8 cellular contexts compared by ENCODE assay signal in the genomic region with DNA sequence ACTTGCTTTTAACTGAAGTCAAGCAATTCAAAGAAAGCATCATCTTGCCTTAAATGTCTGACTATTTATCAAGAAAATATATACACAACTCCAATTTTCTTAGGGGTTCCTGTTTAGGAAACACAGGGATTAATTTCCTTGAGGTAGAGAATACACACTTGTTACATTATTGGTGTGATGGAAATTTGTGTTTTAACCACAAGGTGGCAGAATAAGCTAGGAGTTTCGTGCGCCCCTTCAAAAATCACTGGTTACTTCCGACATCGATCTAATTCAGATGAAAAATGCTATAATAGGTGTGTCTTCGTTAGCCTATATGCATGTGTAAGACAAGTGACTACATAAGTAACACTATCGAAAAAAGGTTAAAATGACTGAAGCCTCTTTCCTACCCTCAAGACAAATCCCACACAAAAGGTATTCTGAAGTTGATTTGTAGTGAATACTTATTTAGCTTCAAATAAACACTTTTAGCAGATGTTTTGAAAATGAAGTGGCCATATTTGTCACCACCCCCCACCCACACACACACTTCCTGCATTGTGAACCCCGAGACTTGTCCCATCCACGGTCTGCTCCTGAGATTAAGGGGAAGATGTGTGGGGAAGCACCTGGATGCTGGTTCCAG.
DNase-seq lines count a peak whose midpoint lies in the region; ATAC-seq lines count a peak whose summit lies in the region.

No MANE protein-coding gene starts in this region.

- DNase-seq in DMS 273 (lab: John Stamatoyannopoulos, UW; ENCODE audit: unreplicated experiment) (peak; percentile 64), KBM-7 (peak; percentile 61), SK-N-DZ (ENCODE audit: low spot score) (peak; percentile 53), foreskin melanocyte (peak; percentile 31), smooth muscle cell of the brain vasculature (ENCODE audit: low read depth, low spot score) (peak; percentile 15)
- no peak for DNase-seq in activated effector memory CD4-positive, alpha-beta T cell treated with anti-CD3 and anti-CD28 coated beads, Interleukin-2, amount 50 U/mL, for 16 hours

- H3K4me3 Mint-ChIP-seq in stimulated activated memory B cell treated with anti-CD40 and anti-IgM and Interleukin-4, amounts not matched to agents 10 μg/mL and 1 μg/mL and 100 μg/mL, for 72 hours, result no peak overlapping the region

- peaks cover 1% of the 10 kb centered on the region for H3K9me3 Mint-ChIP-seq in stimulated activated memory B cell treated with anti-CD40 and anti-IgM and Interleukin-4, amounts not matched to agents 10 μg/mL and 1 μg/mL and 100 μg/mL, for 72 hours

- peak; percentile 60 for ATAC-seq in GM19455 (IDR thresholded peaks at IDR 0.05; ENCODE audit: unreplicated experiment)
- ATAC-seq in stimulated activated memory B cell treated with anti-CD40 and anti-IgM and Interleukin-4, amounts not matched to agents 10 μg/mL and 1 μg/mL and 100 μg/mL, for 72 hours, result no peak

- H3K4me1 Mint-ChIP-seq in stimulated activated memory B cell treated with anti-CD40 and anti-IgM and Interleukin-4, amounts not matched to agents 10 μg/mL and 1 μg/mL and 100 μg/mL, for 72 hours, result no peaks in the 10 kb centered on the region

- H3K36me3 Mint-ChIP-seq in stimulated activated memory B cell treated with anti-CD40 and anti-IgM and Interleukin-4, amounts not matched to agents 10 μg/mL and 1 μg/mL and 100 μg/mL, for 72 hours, result no peaks in the 10 kb centered on the region

- H3K27me3 Mint-ChIP-seq in stimulated activated memory B cell treated with anti-CD40 and anti-IgM and Interleukin-4, amounts not matched to agents 10 μg/mL and 1 μg/mL and 100 μg/mL, for 72 hours, result no peaks in the 10 kb centered on the region

- in situ Hi-C loops in KBM-7 (cut with MboI; ENCODE audit: low pct_unique_long_range_greater_than_20kb, low sequenced_read_pairs), result loop anchor here (25.0 kb wide), 1 partner anchor 859 kb away; no protein-coding TSS in a partner anchor

- no peak overlapping the region for H3K27ac Mint-ChIP-seq in stimulated activated memory B cell treated with anti-CD40 and anti-IgM and Interleukin-4, amounts not matched to agents 10 μg/mL and 1 μg/mL and 100 μg/mL, for 72 hours
